Comparison of ENCODE assay signal across 23 cellular contexts in genomic region chr1:179341943-179342547, GRCh38. TPM values are rescaled to one million over a fixed set of nuclear protein-coding genes. Genes with fewer than 3 reads are reported as not detected.
A peak's percentile ranks its signal among the peaks of the same experiment; 100 is the strongest.
DNase-seq lines count a peak whose midpoint lies in the region; ATAC-seq, FAIRE-seq and TF ChIP-seq lines count a peak whose summit lies in the region.
"Had no signal": no experiment of that assay in that cellular context is flagged by ENCODE, and none has a peak within 500 bp of the region (broad histone marks: within the 10 kb centered on the region; RNA-seq: fewer than 3 reads in every experiment).

No MANE protein-coding gene starts in this region.

- no peak for TF ChIP-seq EP300 in K562 (IDR thresholded peaks at IDR 0.05; ENCODE audit: low read length)

- no peak for TF ChIP-seq CTCF in CD14-positive monocyte (IDR thresholded peaks at IDR 0.05)
- TF ChIP-seq CTCF in K562 (IDR thresholded peaks at IDR 0.05 in 2 of 3, conservative IDR thresholded peaks at IDR 0.05 in 1 of 3; ENCODE audit: insufficient read depth in 2 of 3, low read depth in 1 of 3, low read length in 3 of 3): no peak
- TF ChIP-seq CTCF in spleen (IDR thresholded peaks at IDR 0.05 in 8 of 11, conservative IDR thresholded peaks at IDR 0.05 in 3 of 11): no peak
- no peak for TF ChIP-seq CTCF in mammary epithelial cell (conservative IDR thresholded peaks at IDR 0.05 in 1 of 2, IDR thresholded peaks at IDR 0.05 in 1 of 2; ENCODE audit: extremely low read depth in 1 of 2, insufficient read depth in 1 of 2, low read depth in 1 of 2, low read length in 2 of 2)

- H3K27me3 Mint-ChIP-seq in activated T-cell treated with anti-CD3 and anti-CD28 coated beads, Interleukin-2, amount 50 U/mL, for 72 hours (ENCODE audit: low read depth): no peaks in the 10 kb centered on the region
- H3K27me3 Mint-ChIP-seq in activated T-cell treated with anti-CD3 and anti-CD28 coated beads, Interleukin-2, amount 50 U/mL, for 24 hours: no peaks in the 10 kb centered on the region
- peaks cover 0 to 1% (median 0%) of the 10 kb centered on the region in 3 donors for H3K27me3 Mint-ChIP-seq in CD14-positive monocyte (ENCODE audit: low read depth in 3 of 3)
- H3K27me3 Mint-ChIP-seq: B cell; CD4-positive, alpha-beta T cell; CD8-positive, alpha-beta memory T cell had no signal

- H3K27me3 ChIP-seq in K562 (ENCODE audit: control insufficient read depth in 2 of 2, insufficient read depth in 2 of 2, low read length in 2 of 2) (no peaks in the 10 kb centered on the region), spleen (replicated peaks in 1 of 7) (no peaks in the 10 kb centered on the region), mammary epithelial cell (ENCODE audit: insufficient read depth, low read length) (no peaks in the 10 kb centered on the region)
- H3K27me3 ChIP-seq: BLaER1 had no signal

- POLR2A ChIA-PET in K562 (lab: Yijun Ruan, JAX): no interaction called here

- no peak for ATAC-seq in activated T-cell treated with anti-CD3 and anti-CD28 coated beads, Interleukin-2, amount 50 U/mL, for 72 hours (replicated peaks in 1 of 2)
- ATAC-seq in K562: no peak

- no peak for TF ChIP-seq RAD21 in K562 (CRISPR knock-in tag; conservative IDR thresholded peaks at IDR 0.05 in 1 of 2, IDR thresholded peaks at IDR 0.05 in 1 of 2)

- H2AFZ ChIP-seq in K562 (ENCODE audit: low read depth, low read length) (no peak overlapping the region), mammary epithelial cell (ENCODE audit: low read depth, low read length) (no peak overlapping the region)

- H3K4me1 Mint-ChIP-seq in activated T-cell treated with anti-CD3 and anti-CD28 coated beads, Interleukin-2, amount 50 U/mL, for 72 hours (ENCODE audit: low read depth): no peaks in the 10 kb centered on the region
- H3K4me1 Mint-ChIP-seq in activated T-cell treated with anti-CD3 and anti-CD28 coated beads, Interleukin-2, amount 50 U/mL, for 24 hours (ENCODE audit: low read depth): peaks cover 2% of the 10 kb centered on the region
- peaks cover 18% of the 10 kb centered on the region for H3K4me1 Mint-ChIP-seq in CD14-positive monocyte

- H3K4me3 ChIP-seq in K562: no peak overlapping the region
- no peak overlapping the region for H3K4me3 ChIP-seq in spleen
- no peak overlapping the region for H3K4me3 ChIP-seq in mammary epithelial cell (replicated peaks in 1 of 3; ENCODE audit: insufficient read depth in 1 of 3, low read depth in 2 of 3, low read length in 3 of 3)
- H3K4me3 ChIP-seq: BLaER1, HAP-1 had no signal

- peaks cover 3 to 7% of the 10 kb centered on the region in 2 experiments; a peak in 3 of 5 replicates for H3K4me1 ChIP-seq in K562 (replicated peaks in 1 of 2; ENCODE audit: control insufficient read depth in 2 of 2, insufficient read depth in 2 of 2, low read length in 2 of 2)
- peaks cover 0 to 7% (median 0%) of the 10 kb centered on the region in 6 donors for H3K4me1 ChIP-seq in spleen
- H3K4me1 ChIP-seq in mammary epithelial cell (ENCODE audit: insufficient read depth, low read length): no peaks in the 10 kb centered on the region
- H3K4me1 ChIP-seq: BLaER1, HAP-1 had no signal

- no peak for DNase-seq in activated T-cell treated with anti-CD3 and anti-CD28 coated beads, Interleukin-2, amount 50 U/mL, for 72 hours
- no peak for DNase-seq in activated T-cell treated with anti-CD3 and anti-CD28 coated beads, Interleukin-2, amount 50 U/mL, for 24 hours
- DNase-seq in CD14-positive monocyte (ENCODE audit: low spot score) (no peak), K562 (ENCODE audit: extremely low read depth in 1 of 4, low spot score in 3 of 4) (no peak), spleen (no peak), mammary epithelial cell (no peak)
- DNase-seq: CD4-positive, alpha-beta T cell; CD8-positive, alpha-beta memory T cell; DMS 273 treated with DMSO at 0.1 percent for 48 hours; DMS79; EL; GF-D8; GOT3; HFFc6 had no signal

- 44% methylated on average over 4 of the region's 4 CpGs for WGBS in K562 (ENCODE audit: insufficient coverage, low coverage, missing lambda C conversion rate)
- WGBS in spleen, 5 donors: 91 to 94% (median 92%) methylated on average over 4 of the region's 4 CpGs
- WGBS in mammary epithelial cell (ENCODE audit: low coverage, missing lambda C conversion rate): 77% methylated on average over 4 of the region's 4 CpGs

- H3K27ac ChIP-seq in K562 (ENCODE audit: extremely low read depth, low read depth, low read length) (no peak overlapping the region), spleen (no peak overlapping the region), mammary epithelial cell (ENCODE audit: insufficient read depth, low read depth, low read length) (no peak overlapping the region)
- H3K27ac ChIP-seq: 22Rv1, BLaER1, C4-2B had no signal

- H3K9me3 ChIP-seq in K562 (replicated peaks; ENCODE audit: control insufficient read depth, insufficient read depth, low read depth, low read length) (no peaks in the 10 kb centered on the region), spleen (no peaks in the 10 kb centered on the region), mammary epithelial cell (replicated peaks; ENCODE audit: insufficient read depth, low read length) (no peaks in the 10 kb centered on the region)
- H3K9me3 ChIP-seq: BLaER1, HAP-1 had no signal

- TF ChIP-seq POLR2A in K562 (conservative IDR thresholded peaks at IDR 0.05) (no peak), spleen (IDR thresholded peaks at IDR 0.05) (no peak)

- peaks cover 7 to 25% of the 10 kb centered on the region in 2 donors for H3K36me3 Mint-ChIP-seq in activated T-cell treated with anti-CD3 and anti-CD28 coated beads, Interleukin-2, amount 50 U/mL, for 72 hours (ENCODE audit: insufficient read depth in 2 of 2)
- peaks cover 81% of the 10 kb centered on the region for H3K36me3 Mint-ChIP-seq in activated T-cell treated with anti-CD3 and anti-CD28 coated beads, Interleukin-2, amount 50 U/mL, for 24 hours (ENCODE audit: low read depth)
- peaks cover 57 to 75% of the 10 kb centered on the region in 2 donors for H3K36me3 Mint-ChIP-seq in CD14-positive monocyte

- no TSS peak for BruUV-seq in K562 (replicated peaks; lab: Mats Ljungman, UMichigan)
- no TSS peak for BruUV-seq in mammary epithelial cell (replicated peaks; lab: Mats Ljungman, UMichigan)

- no peaks in the 10 kb centered on the region for H3K9me3 Mint-ChIP-seq in activated T-cell treated with anti-CD3 and anti-CD28 coated beads, Interleukin-2, amount 50 U/mL, for 72 hours
- H3K9me3 Mint-ChIP-seq in activated T-cell treated with anti-CD3 and anti-CD28 coated beads, Interleukin-2, amount 50 U/mL, for 24 hours: no peaks in the 10 kb centered on the region
- peaks cover 0 to 3% (median 0%) of the 10 kb centered on the region in 7 donors for H3K9me3 Mint-ChIP-seq in CD14-positive monocyte
- H3K9me3 Mint-ChIP-seq: CD4-positive, alpha-beta T cell; CD8-positive, alpha-beta memory T cell; HFFc6 had no signal

- H4K20me1 ChIP-seq in K562 (replicated peaks; ENCODE audit: control insufficient read depth, insufficient read depth, low read length) (no peaks in the 10 kb centered on the region), mammary epithelial cell (ENCODE audit: insufficient read depth, low read length) (no peaks in the 10 kb centered on the region)
- H4K20me1 ChIP-seq: BLaER1 had no signal

- intact Hi-C loops in CD14-positive monocyte (cut with micrococcal nuclease) (no loop called here), K562 (cut with micrococcal nuclease) (no loop called here), spleen (cut with DNase I; ENCODE audit: low total_unique reads) (loop anchor here (10.0 kb wide), 1 partner anchor 47 kb away; the partner anchor contains the start of gene SOAT1), mammary epithelial cell (cut with micrococcal nuclease) (no loop called here)

- dilution Hi-C loops in mammary epithelial cell (cut with HindIII; ENCODE audit: low sequenced_read_pairs): no loop called here

- H3K9me1 ChIP-seq in K562 (ENCODE audit: control insufficient read depth, insufficient read depth, low read length): no peaks in the 10 kb centered on the region

- in situ Hi-C loops in K562 (cut with MboI) (no loop called here), mammary epithelial cell (cut with MboI; ENCODE audit: low sequenced_read_pairs in 2 of 2) (no loop called here)

- H3K27ac Mint-ChIP-seq in activated T-cell treated with anti-CD3 and anti-CD28 coated beads, Interleukin-2, amount 50 U/mL, for 72 hours: peak overlapping the region; percentile 90
- H3K27ac Mint-ChIP-seq in activated T-cell treated with anti-CD3 and anti-CD28 coated beads, Interleukin-2, amount 50 U/mL, for 24 hours: no peak overlapping the region
- peak overlapping the region in 5 of 7 donors; percentile 59 to 83 (median 74) for H3K27ac Mint-ChIP-seq in CD14-positive monocyte
- H3K27ac Mint-ChIP-seq: B cell; CD4-positive, alpha-beta T cell; HFFc6 had no signal

- no peak for FAIRE-seq in K562 (lab: Jason Lieb, UNC)
- FAIRE-seq: A204.1, D721Med, GM18507, H54 had no signal

- CTCF ChIA-PET in K562 (lab: Yijun Ruan, JAX; ENCODE audit: low intra/inter-chr PET ratio) (no interaction called here), mammary epithelial cell (lab: Charles Lee; ENCODE audit: low non-redundant PET) (no interaction called here)

- H3K4me2 ChIP-seq in K562 (ENCODE audit: insufficient read depth, low read length): no peak overlapping the region
- no peak overlapping the region for H3K4me2 ChIP-seq in mammary epithelial cell (ENCODE audit: insufficient read depth, low read depth, low read length)
- H3K4me2 ChIP-seq: BLaER1 had no signal

- no peaks in the 10 kb centered on the region for H3K79me2 ChIP-seq in K562 (ENCODE audit: control insufficient read depth, insufficient read depth, low read length)
- no peaks in the 10 kb centered on the region for H3K79me2 ChIP-seq in mammary epithelial cell (ENCODE audit: insufficient read depth, low read length)

- H3K9ac ChIP-seq in K562 (ENCODE audit: insufficient read depth in 1 of 2, low read depth in 2 of 2, low read length in 2 of 2): no peak overlapping the region
- no peak overlapping the region for H3K9ac ChIP-seq in mammary epithelial cell (ENCODE audit: insufficient read depth, low read length)
- H3K9ac ChIP-seq: BLaER1 had no signal

- H3K36me3 ChIP-seq in K562 (ENCODE audit: control insufficient read depth, insufficient read depth, low read length): peaks cover 33% of the 10 kb centered on the region
- peaks cover 2 to 98% (median 60%) of the 10 kb centered on the region in 6 donors for H3K36me3 ChIP-seq in spleen
- H3K36me3 ChIP-seq in mammary epithelial cell (ENCODE audit: insufficient read depth, low read length): peaks cover 23% of the 10 kb centered on the region

- H3K4me3 Mint-ChIP-seq in activated T-cell treated with anti-CD3 and anti-CD28 coated beads, Interleukin-2, amount 50 U/mL, for 72 hours: no peak overlapping the region
- H3K4me3 Mint-ChIP-seq in activated T-cell treated with anti-CD3 and anti-CD28 coated beads, Interleukin-2, amount 50 U/mL, for 24 hours: no peak overlapping the region
- H3K4me3 Mint-ChIP-seq in CD14-positive monocyte: no peak overlapping the region
- H3K4me3 Mint-ChIP-seq: B cell; CD4-positive, alpha-beta T cell; CD8-positive, alpha-beta memory T cell; HFFc6 had no signal

RNA-seq across cellular contexts. Expression of gene AXDND1, which starts 23.7 kb away (rescaled TPM):
- under 1 TPM; 0.43 to 0.44 TPM for total RNA-seq in activated T-cell treated with anti-CD3 and anti-CD28 coated beads, Interleukin-2, amount 50 U/mL, for 72 hours
- polyA plus RNA-seq in CD14-positive monocyte: not detected
- total RNA-seq in K562 (2011; cell fraction: chromatin; rRNA removed; ENCODE audit: low replicate concordance): 0.72 TPM in 1 of 2 replicates, not detected in the other
- total RNA-seq in K562 (2011; cell fraction: nucleolus; rRNA removed): not detected in 2 replicates
- total RNA-seq in K562 (2011; cell fraction: nucleoplasm; rRNA removed): 0.61 TPM in 1 of 2 replicates, not detected in the other
- total RNA-seq in K562 (2014; rRNA removed): 0.12 TPM in 1 of 2 replicates, not detected in the other
- 0.07 and 0.16 TPM in 2 replicates for total RNA-seq in K562 (2014; rRNA removed; fragmentation: Illumina TruSeq; extraction: Trizol)
- 0.38 TPM in 1 of 2 replicates, not detected in the other for total RNA-seq in K562 (2015; rRNA removed; fragmentation: Illumina TruSeq; extraction: Trizol)
- total RNA-seq in K562 (2021): not detected in 2 replicates
- 0.04 TPM in 1 of 2 replicates, not detected in the other for polyA plus RNA-seq in K562 (2011; rRNA removed)
- polyA plus RNA-seq in K562 (2011; cell fraction: cytosol; rRNA removed): not detected in 2 replicates
- polyA plus RNA-seq in K562 (2011; cell fraction: nucleus; rRNA removed): not detected in 2 replicates
- polyA plus RNA-seq in K562 (2012): 0.06 TPM in 1 of 2 replicates, not detected in the other
- polyA plus RNA-seq in K562 (2014; fragmentation: Illumina TruSeq; extraction: Trizol): 0.07 TPM in 1 of 2 replicates, not detected in the other
- polyA plus RNA-seq in K562 (2014; fragmentation: Nextera tagmentation; extraction: Ambion mirVana): under 1 TPM; 0.03 to 0.13 TPM
- not detected in 2 replicates for polyA plus RNA-seq in K562 (2014; rRNA removed)
- 0.12 TPM in 1 of 2 replicates, not detected in the other for polyA minus RNA-seq in K562 (2011; rRNA and poly(A)+ RNA removed)
- 0.29 TPM in 1 of 2 replicates, not detected in the other for polyA minus RNA-seq in K562 (2011; cell fraction: cytosol; rRNA and poly(A)+ RNA removed)
- polyA minus RNA-seq in K562 (2011; cell fraction: nucleus; rRNA and poly(A)+ RNA removed): not detected in 2 replicates
- total RNA-seq in spleen: under 1 TPM in 1 of 7 donors, not detected in 6; 0.66 TPM
- polyA plus RNA-seq in spleen: under 1 TPM; 0.19 to 0.23 (median 0.20) TPM
- total RNA-seq in mammary epithelial cell: 1 to 10 TPM in 1 of 2 donors, under 1 TPM in 1; 0.67 to 1.3 TPM
- polyA plus RNA-seq in mammary epithelial cell: 0.15 TPM
- not detected for polyA minus RNA-seq in mammary epithelial cell
- polyA plus RNA-seq: CD8-positive, alpha-beta memory T cell had no signal

RNA-seq across cellular contexts. Expression of gene SOAT1, which starts 48.4 kb away (rescaled TPM):
- 10 to 100 TPM; 34.8 to 36.1 TPM for total RNA-seq in activated T-cell treated with anti-CD3 and anti-CD28 coated beads, Interleukin-2, amount 50 U/mL, for 72 hours
- polyA plus RNA-seq in CD14-positive monocyte: 100 to 1,000 TPM; 105 to 158 TPM
- total RNA-seq in K562 (2011; cell fraction: chromatin; rRNA removed; ENCODE audit: low replicate concordance): 26.8 and 37.2 TPM in 2 replicates
- total RNA-seq in K562 (2011; cell fraction: nucleolus; rRNA removed): 9.2 and 10.4 TPM in 2 replicates
- 16.6 and 22.4 TPM in 2 replicates for total RNA-seq in K562 (2011; cell fraction: nucleoplasm; rRNA removed)
- total RNA-seq in K562 (2014; rRNA removed): 5.5 and 7.5 TPM in 2 replicates
- 23.5 and 31.4 TPM in 2 replicates for total RNA-seq in K562 (2014; rRNA removed; fragmentation: Illumina TruSeq; extraction: Trizol)
- 17.3 and 18.4 TPM in 2 replicates for total RNA-seq in K562 (2015; rRNA removed; fragmentation: Illumina TruSeq; extraction: Trizol)
- 24.1 and 24.3 TPM in 2 replicates for total RNA-seq in K562 (2021)
- 20.5 and 29.1 TPM in 2 replicates for polyA plus RNA-seq in K562 (2011; rRNA removed)
- 7.1 and 16.4 TPM in 2 replicates for polyA plus RNA-seq in K562 (2011; cell fraction: cytosol; rRNA removed)
- 6.3 and 11.4 TPM in 2 replicates for polyA plus RNA-seq in K562 (2011; cell fraction: nucleus; rRNA removed)
- 9.4 and 13.0 TPM in 2 replicates for polyA plus RNA-seq in K562 (2012)
- 23.1 and 25.4 TPM in 2 replicates for polyA plus RNA-seq in K562 (2014; fragmentation: Illumina TruSeq; extraction: Trizol)
- polyA plus RNA-seq in K562 (2014; fragmentation: Nextera tagmentation; extraction: Ambion mirVana): 10 to 100 TPM in 1 of 2 experiments, 1 to 10 TPM in 1; 9.2 to 11.9 TPM
- 9.8 and 11.1 TPM in 2 replicates for polyA plus RNA-seq in K562 (2014; rRNA removed)
- 44.0 and 47.0 TPM in 2 replicates for polyA minus RNA-seq in K562 (2011; rRNA and poly(A)+ RNA removed)
- polyA minus RNA-seq in K562 (2011; cell fraction: cytosol; rRNA and poly(A)+ RNA removed): 8.6 and 12.0 TPM in 2 replicates
- 3.1 and 6.1 TPM in 2 replicates for polyA minus RNA-seq in K562 (2011; cell fraction: nucleus; rRNA and poly(A)+ RNA removed)
- 10 to 100 TPM; 24.7 to 47.6 (median 33.7) TPM for total RNA-seq in spleen
- 10 to 100 TPM in 1 of 3 donors, 1 to 10 TPM in 2; 5.5 to 10.3 (median 5.6) TPM for polyA plus RNA-seq in spleen
- total RNA-seq in mammary epithelial cell: 10 to 100 TPM; 22.3 to 40.3 TPM
- 18.2 TPM for polyA plus RNA-seq in mammary epithelial cell
- 24.5 TPM for polyA minus RNA-seq in mammary epithelial cell
